23 cellular contexts compared by ENCODE assay signal in genomic region chr14:67831122-67831521, GRCh38.
"Had no signal": no experiment of that assay in that cellular context is flagged by ENCODE, and none has a peak within 500 bp of the region (broad histone marks: within the 10 kb centered on the region; RNA-seq: fewer than 3 reads in every experiment).

No MANE protein-coding gene starts in this region.

- DNase-seq: heart left ventricle; hypothalamus; islet precursor cell; left lung; lower lobe of right lung; mammary epithelial cell; mesenchymal stem cell; naive B cell; natural killer cell; ovary; retina; right cardiac atrium; stimulated activated CD4-positive, alpha-beta T cell treated with anti-CD3 and anti-CD28 coated beads, Interleukin-1b, Interleukin-23, amount 100 ng/mL, for 48 hours; stimulated activated CD4-positive, alpha-beta T cell treated with anti-CD3 and anti-CD28 coated beads, Interleukin-2, amount 100 ng/mL, for 48 hours; stimulated activated CD4-positive, alpha-beta T cell treated with anti-CD3 and anti-CD28 coated beads, Interleukin-4, amount 100 ng/mL, for 4 hours; stimulated activated CD8-positive, alpha-beta memory T cell treated with anti-CD3 and anti-CD28 coated beads, Interleukin-4, amount 100 ng/mL, for 48 hours; stimulated activated naive CD4-positive, alpha-beta T cell treated with Interleukin-2 at 50 U/mL for 16 hours; stimulated activated naive CD8-positive, alpha-beta T cell treated with anti-CD3 and anti-CD28 coated beads, Interleukin-15, amount 100 ng/mL, for 72 hours; substantia nigra; uterus had no signal

- H3K27me3 Mint-ChIP-seq: naive B cell; stimulated activated memory B cell treated with anti-CD40 and anti-IgM and Interleukin-4, amounts not matched to agents 10 μg/mL and 1 μg/mL and 100 μg/mL, for 72 hours; stimulated activated naive CD8-positive, alpha-beta T cell treated with anti-CD3 and anti-CD28 coated beads, Interleukin-15, amount 100 ng/mL, for 72 hours; type B pancreatic cell had no signal

- H3K4me1 Mint-ChIP-seq: natural killer cell; stimulated activated memory B cell treated with anti-CD40 and anti-IgM and Interleukin-4, amounts not matched to agents 10 μg/mL and 1 μg/mL and 100 μg/mL, for 72 hours; stimulated activated naive CD8-positive, alpha-beta T cell treated with anti-CD3 and anti-CD28 coated beads, Interleukin-15, amount 100 ng/mL, for 72 hours had no signal

- H3K9me3 Mint-ChIP-seq: natural killer cell had no signal

- ATAC-seq: heart left ventricle; left lung; lower lobe of right lung; natural killer cell; right cardiac atrium; sciatic nerve; stimulated activated memory B cell treated with anti-CD40 and anti-IgM and Interleukin-4, amounts not matched to agents 10 μg/mL and 1 μg/mL and 100 μg/mL, for 72 hours; stimulated activated naive CD8-positive, alpha-beta T cell treated with anti-CD3 and anti-CD28 coated beads, Interleukin-15, amount 100 ng/mL, for 72 hours had no signal

- H3K27ac Mint-ChIP-seq: natural killer cell; stimulated activated memory B cell treated with anti-CD40 and anti-IgM and Interleukin-4, amounts not matched to agents 10 μg/mL and 1 μg/mL and 100 μg/mL, for 72 hours; stimulated activated naive CD8-positive, alpha-beta T cell treated with anti-CD3 and anti-CD28 coated beads, Interleukin-15, amount 100 ng/mL, for 72 hours; type B pancreatic cell had no signal

- H3K4me3 Mint-ChIP-seq: naive B cell; natural killer cell; stimulated activated memory B cell treated with anti-CD40 and anti-IgM and Interleukin-4, amounts not matched to agents 10 μg/mL and 1 μg/mL and 100 μg/mL, for 72 hours; stimulated activated naive CD8-positive, alpha-beta T cell treated with anti-CD3 and anti-CD28 coated beads, Interleukin-15, amount 100 ng/mL, for 72 hours; type B pancreatic cell had no signal
